Comparison of ENCODE assay signal across 8 cellular contexts in the genomic region with DNA sequence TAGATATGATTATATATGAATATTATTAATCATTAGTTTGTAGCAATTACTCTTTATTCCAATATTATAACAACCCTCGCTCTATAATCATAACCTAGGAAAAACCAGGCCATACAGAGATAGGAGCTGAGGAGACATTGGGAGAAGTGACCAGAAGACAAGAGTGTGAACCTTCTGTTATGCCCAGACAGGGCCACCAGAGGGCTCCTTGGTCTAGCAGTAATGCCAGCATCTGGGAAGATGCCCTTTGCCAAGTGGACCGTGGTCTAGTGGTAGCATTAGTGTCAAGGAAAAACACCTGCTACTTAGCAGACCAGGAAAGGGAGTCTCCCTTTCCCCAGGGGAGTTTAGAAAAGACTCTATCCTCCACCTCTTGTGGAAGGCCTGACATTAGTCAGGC. TPM values are rescaled to one million over a fixed set of nuclear protein-coding genes. Genes with fewer than 3 reads are reported as not detected.
A peak's percentile ranks its signal among the peaks of the same experiment; 100 is the strongest.
DNase-seq lines count a peak whose midpoint lies in the region; ATAC-seq, FAIRE-seq and TF ChIP-seq lines count a peak whose summit lies in the region.
"Not testable (repeated sequence)": the region's sequence is repeated elsewhere in the genome, so short reads cannot be mapped to it uniquely, and the experiment has no call there.

No MANE protein-coding gene starts in this region.

- not testable (repeated sequence) for H3K79me2 ChIP-seq in HepG2 (ENCODE audit: insufficient read depth, low read length)

- not testable (repeated sequence) for BruUV-seq in HepG2 (replicated peaks; lab: Mats Ljungman, UMichigan)

- not testable (repeated sequence) for H3K36me3 ChIP-seq in HepG2 (replicated peaks in 1 of 2; ENCODE audit: control insufficient read depth in 1 of 2, insufficient read depth in 2 of 2, low read length in 2 of 2)

- H3K27ac ChIP-seq in AG04450 (ENCODE audit: low read depth, low read length); HepG2 (ENCODE audit: extremely low read length, insufficient read depth, low read length): not testable (repeated sequence)

- not testable (repeated sequence) for DNase-seq in AG04450 (ENCODE audit: low read depth, low spot score); GM13976 (ENCODE audit: low spot score)
- peak; percentile 55 for DNase-seq in NCI-H2029 (lab: John Stamatoyannopoulos, UW)
- DNase-seq in T1000 (lab: John Stamatoyannopoulos, UW) = peak; percentile 33
- peak; percentile 67 for DNase-seq in activated effector memory CD4-positive, alpha-beta T cell treated with anti-CD3 and anti-CD28 coated beads, Interleukin-2, amount 50 U/mL, for 16 hours
- peak; percentile 9 to 36 for DNase-seq in erythroblast (lab: John Stamatoyannopoulos, UW)
- DNase-seq in HepG2 (ENCODE audit: low spot score) = peak; percentile 28
- DNase-seq in stimulated activated CD4-positive, alpha-beta T cell treated with anti-CD3 and anti-CD28 coated beads, Interleukin-1b, Interleukin-23, amount 100 ng/mL, for 48 hours = peak; percentile 25

- not testable (repeated sequence) for ATAC-seq in HepG2

- not testable (repeated sequence) for TF ChIP-seq RAD21 in HepG2 (CRISPR knock-in tag; IDR thresholded peaks at IDR 0.05)

- POLR2A ChIA-PET in AG04450 (lab: Yijun Ruan, JAX); HepG2 (lab: Yijun Ruan, JAX): not testable (repeated sequence)

- not testable (repeated sequence) for TF ChIP-seq EP300 in HepG2 (IDR thresholded peaks at IDR 0.05; ENCODE audit: low read depth in 2 of 2, low read length in 2 of 2); HepG2 (CRISPR knock-in tag; IDR thresholded peaks at IDR 0.05; ENCODE audit: borderline replicate concordance)

- not testable (repeated sequence) for H3K27me3 ChIP-seq in AG04450 (ENCODE audit: control insufficient read depth, insufficient read depth, low read length); HepG2 (ENCODE audit: control insufficient read depth in 1 of 2, insufficient read depth in 2 of 2, low read length in 2 of 2)

- not testable (repeated sequence) for H4K20me1 ChIP-seq in HepG2 (ENCODE audit: insufficient read depth, low read length)

- not testable (repeated sequence) for H3K4me3 ChIP-seq in AG04450 (ENCODE audit: low read depth, low read length); HepG2 (replicated peaks in 1 of 3; ENCODE audit: insufficient read depth in 1 of 3, low read depth in 2 of 3, low read length in 3 of 3)

- intact Hi-C loops in HepG2 (cut with micrococcal nuclease; ENCODE audit: unreplicated experiment) = loop anchor here (1.0 kb wide), 1 partner anchor 84 kb away; no protein-coding TSS in a partner anchor

- not testable (repeated sequence) for H3K9me3 ChIP-seq in AG04450 (ENCODE audit: control insufficient read depth, insufficient read depth, low read length)
- peaks cover 30% of the 10 kb centered on the region for H3K9me3 ChIP-seq in HepG2 (ENCODE audit: low read length)

- FAIRE-seq in HepG2 (lab: Jason Lieb, UNC) = not testable (repeated sequence)

- not testable (repeated sequence) for H3K4me1 ChIP-seq in HepG2 (ENCODE audit: insufficient read depth, low read length)

- not testable (repeated sequence) for H3K4me2 ChIP-seq in HepG2 (ENCODE audit: low read depth, low read length)

- H3K9ac ChIP-seq in HepG2 (ENCODE audit: insufficient read depth, low read depth, low read length) = not testable (repeated sequence)

- in situ Hi-C loops in GM13976 (cut with MboI; ENCODE audit: low sequenced_read_pairs, unreplicated experiment) = not testable (repeated sequence)
- in situ Hi-C loops in HepG2 (cut with HindIII; ENCODE audit: extremely low pct_ligation_motif_present, low pct_unique_long_range_greater_than_20kb) = loop anchor here (5.0 kb wide), 1 partner anchor 79 kb away; no protein-coding TSS in a partner anchor

- not testable (repeated sequence) for TF ChIP-seq POLR2A in erythroblast (IDR thresholded peaks at IDR 0.05; ENCODE audit: low read length); HepG2 (IDR thresholded peaks at IDR 0.05; ENCODE audit: insufficient read depth in 1 of 2, low read depth in 2 of 2, low read length in 2 of 2)

- TF ChIP-seq CTCF in AG04450 (IDR thresholded peaks at IDR 0.05; ENCODE audit: low read depth, low read length) (peak; percentile 42), GM13976 (IDR thresholded peaks at IDR 0.05; ENCODE audit: borderline replicate concordance, control extremely low read depth, extremely low read depth, insufficient read depth, missing control alignments) (peak; percentile 55), HepG2 (CRISPR knock-in tag; IDR thresholded peaks at IDR 0.05) (peak; percentile 80)

- CTCF ChIA-PET in AG04450 (lab: Charles Lee) = interaction anchor here (0.8 to 2.4 kb wide), 5 partner anchors 82 to 542 kb away, joined by 3 to 6 read pairs (median 3); no protein-coding TSS in a partner anchor
- CTCF ChIA-PET in HepG2 (lab: Yijun Ruan, JAX; ENCODE audit: low intra/inter-chr PET ratio, low total read pairs) = interaction anchor here (0.8 to 1.9 kb wide), 3 partner anchors 79 to 84 kb away, joined by 3 to 24 read pairs (median 3); no protein-coding TSS in a partner anchor

- not testable (repeated sequence) for H2AFZ ChIP-seq in HepG2 (ENCODE audit: low read length)

- 0% methylated on average over 2 of the region's 2 CpGs for WGBS in HepG2 (ENCODE audit: low lambda C conversion rate)

TF ChIP-seq in HepG2, 621 proteins besides CTCF, POLR2A, EP300 and RAD21:
- peak; percentile 78 for TF ChIP-seq STAG1 (CRISPR knock-in tag; IDR thresholded peaks at IDR 0.05)
- TF ChIP-seq SMC3 (IDR thresholded peaks at IDR 0.05; ENCODE audit: low read length) = peak; percentile 62; the same call in 1 of the 2 replicates

RNA-seq across cellular contexts. Expression of gene CNGA1, which starts 12.9 kb away (rescaled TPM):
- not detected in 2 replicates for polyA plus RNA-seq in AG04450 (2011; rRNA removed)
- not detected in 2 replicates for polyA minus RNA-seq in AG04450 (2011; rRNA and poly(A)+ RNA removed)
- 0.22 TPM in 1 of 2 replicates, not detected in the other for total RNA-seq in HepG2 (2016; rRNA removed; fragmentation: Illumina TruSeq; extraction: Trizol)
- total RNA-seq in HepG2 (2016; cell fraction: cytosol; rRNA removed; fragmentation: Illumina TruSeq; extraction: Trizol; ENCODE audit: low read depth) = not detected in 2 replicates
- total RNA-seq in HepG2 (2016; cell fraction: insoluble cytoplasmic fraction; rRNA removed; fragmentation: Illumina TruSeq; extraction: Trizol) = 0.15 and 0.48 TPM in 2 replicates
- not detected in 2 replicates for total RNA-seq in HepG2 (2016; cell fraction: membrane; rRNA removed; fragmentation: Illumina TruSeq; extraction: Trizol)
- total RNA-seq in HepG2 (2016; cell fraction: nucleus; rRNA removed; fragmentation: Illumina TruSeq; extraction: Trizol) = not detected in 2 replicates
- 0.40 and 1.5 TPM in 2 replicates for polyA plus RNA-seq in HepG2 (2011; rRNA removed)
- polyA plus RNA-seq in HepG2 (2011; cell fraction: cytosol; rRNA removed) = 0.17 and 0.67 TPM in 2 replicates
- polyA plus RNA-seq in HepG2 (2011; cell fraction: nucleus; rRNA removed) = 0.58 and 0.59 TPM in 2 replicates
- 1.4 and 2.1 TPM in 2 replicates for polyA plus RNA-seq in HepG2 (2012)
- polyA plus RNA-seq in HepG2 (2016; cell fraction: cytosol; fragmentation: Illumina TruSeq; extraction: Trizol; ENCODE audit: low read depth) = not detected in 2 replicates
- polyA plus RNA-seq in HepG2 (2016; cell fraction: insoluble cytoplasmic fraction; fragmentation: Illumina TruSeq; extraction: Trizol; ENCODE audit: low read depth) = not detected in 2 replicates
- polyA plus RNA-seq in HepG2 (2016; cell fraction: membrane; fragmentation: Illumina TruSeq; extraction: Trizol; ENCODE audit: low read depth) = not detected in 2 replicates
- not detected in 2 replicates for polyA plus RNA-seq in HepG2 (2016; cell fraction: nucleus; fragmentation: Illumina TruSeq; extraction: Trizol; ENCODE audit: insufficient read depth, low read depth)
- polyA minus RNA-seq in HepG2 (2011; rRNA and poly(A)+ RNA removed; ENCODE audit: low replicate concordance) = 3.2 TPM in 1 of 2 replicates, not detected in the other
- polyA minus RNA-seq in HepG2 (2011; cell fraction: cytosol; rRNA and poly(A)+ RNA removed) = 2.0 TPM in 1 of 2 replicates, not detected in the other
- 1.3 and 2.9 TPM in 2 replicates for polyA minus RNA-seq in HepG2 (2011; cell fraction: nucleus; rRNA and poly(A)+ RNA removed)

RNA-seq across cellular contexts. Expression of gene NIPAL1, which starts 13.0 kb away (rescaled TPM):
- 0.22 and 0.26 TPM in 2 replicates for polyA plus RNA-seq in AG04450 (2011; rRNA removed)
- 0.18 and 1.2 TPM in 2 replicates for polyA minus RNA-seq in AG04450 (2011; rRNA and poly(A)+ RNA removed)
- total RNA-seq in HepG2 (2016; rRNA removed; fragmentation: Illumina TruSeq; extraction: Trizol) = 1.4 and 1.6 TPM in 2 replicates
- 0.40 and 0.53 TPM in 2 replicates for total RNA-seq in HepG2 (2016; cell fraction: cytosol; rRNA removed; fragmentation: Illumina TruSeq; extraction: Trizol; ENCODE audit: low read depth)
- 1.4 and 1.5 TPM in 2 replicates for total RNA-seq in HepG2 (2016; cell fraction: insoluble cytoplasmic fraction; rRNA removed; fragmentation: Illumina TruSeq; extraction: Trizol)
- total RNA-seq in HepG2 (2016; cell fraction: membrane; rRNA removed; fragmentation: Illumina TruSeq; extraction: Trizol) = 0.76 and 0.96 TPM in 2 replicates
- 2.5 TPM in 2 replicates for total RNA-seq in HepG2 (2016; cell fraction: nucleus; rRNA removed; fragmentation: Illumina TruSeq; extraction: Trizol)
- polyA plus RNA-seq in HepG2 (2011; rRNA removed) = 2.8 and 3.4 TPM in 2 replicates
- 1.3 and 2.6 TPM in 2 replicates for polyA plus RNA-seq in HepG2 (2011; cell fraction: cytosol; rRNA removed)
- 1.00 and 1.7 TPM in 2 replicates for polyA plus RNA-seq in HepG2 (2011; cell fraction: nucleus; rRNA removed)
- polyA plus RNA-seq in HepG2 (2012) = 4.2 and 4.9 TPM in 2 replicates
- polyA plus RNA-seq in HepG2 (2016; cell fraction: cytosol; fragmentation: Illumina TruSeq; extraction: Trizol; ENCODE audit: low read depth) = 0.06 and 0.17 TPM in 2 replicates
- 0.99 and 1.5 TPM in 2 replicates for polyA plus RNA-seq in HepG2 (2016; cell fraction: insoluble cytoplasmic fraction; fragmentation: Illumina TruSeq; extraction: Trizol; ENCODE audit: low read depth)
- 0.37 and 0.52 TPM in 2 replicates for polyA plus RNA-seq in HepG2 (2016; cell fraction: membrane; fragmentation: Illumina TruSeq; extraction: Trizol; ENCODE audit: low read depth)
- 1.5 and 2.3 TPM in 2 replicates for polyA plus RNA-seq in HepG2 (2016; cell fraction: nucleus; fragmentation: Illumina TruSeq; extraction: Trizol; ENCODE audit: insufficient read depth, low read depth)
- 1.9 and 3.2 TPM in 2 replicates for polyA minus RNA-seq in HepG2 (2011; rRNA and poly(A)+ RNA removed; ENCODE audit: low replicate concordance)
- polyA minus RNA-seq in HepG2 (2011; cell fraction: cytosol; rRNA and poly(A)+ RNA removed) = 1.2 and 2.7 TPM in 2 replicates
- polyA minus RNA-seq in HepG2 (2011; cell fraction: nucleus; rRNA and poly(A)+ RNA removed) = 2.5 and 5.0 TPM in 2 replicates
